In the genomic region with DNA sequence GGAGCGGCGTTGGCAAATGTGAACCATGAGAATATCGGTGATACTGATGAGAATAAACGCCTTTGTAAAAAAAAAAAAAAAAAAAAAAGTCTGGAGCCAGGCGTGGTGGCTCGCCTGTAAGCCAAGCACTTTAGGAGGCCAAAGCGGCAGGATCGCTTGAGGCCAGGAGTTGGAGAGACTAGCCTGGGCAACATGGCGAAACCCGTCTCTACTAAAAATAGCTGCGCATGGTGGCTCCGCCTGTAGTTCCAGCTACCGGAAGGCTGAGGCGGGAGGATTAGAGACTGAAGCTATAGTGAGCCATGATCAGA, we compare ENCODE assay signal across 8 cellular contexts. TPM values are rescaled to one million over a fixed set of nuclear protein-coding genes. Genes with fewer than 3 reads are reported as not detected.
DNase-seq lines count a peak whose midpoint lies in the region; ATAC-seq and TF ChIP-seq lines count a peak whose summit lies in the region.

No MANE protein-coding gene starts in this region.

- peak overlapping the region; percentile 75 for H3K4me3 ChIP-seq in SJCRH30
- H3K4me3 ChIP-seq in fibroblast of the aortic adventitia (ENCODE audit: low read depth, low read length) = peak overlapping the region; percentile 71
- peak overlapping the region; percentile 96 for H3K4me3 ChIP-seq in rectal smooth muscle tissue (ENCODE audit: low read length)

- no peaks in the 10 kb centered on the region for H3K27me3 ChIP-seq in SJCRH30
- no peaks in the 10 kb centered on the region for H3K27me3 ChIP-seq in rectal smooth muscle tissue (ENCODE audit: control insufficient read depth, insufficient read depth, low read length)

- peak overlapping the region; percentile 99 for H3K9ac ChIP-seq in rectal smooth muscle tissue (ENCODE audit: low read length)

- DNase-seq in SJCRH30 (no peak), fibroblast of the aortic adventitia (ENCODE audit: low read depth) (no peak), cortex of kidney (lab: John Stamatoyannopoulos, UW) (no peak), NCI-H345 treated with DMSO at 0.1 percent for 48 hours (lab: John Stamatoyannopoulos, UW; ENCODE audit: unreplicated experiment) (no peak), globus pallidus (ENCODE audit: low spot score) (no peak)
- no peak for DNase-seq in activated CD4-positive, alpha-beta T cell treated with anti-CD3 and anti-CD28 coated beads, Interleukin-2, amount 50 U/mL, for 4 hours

- H3K4me1 ChIP-seq in SJCRH30 (no peaks in the 10 kb centered on the region), rectal smooth muscle tissue (ENCODE audit: control insufficient read depth, insufficient read depth, low read length) (peaks cover 7% of the 10 kb centered on the region)

- TF ChIP-seq CTCF in fibroblast of the aortic adventitia (IDR thresholded peaks at IDR 0.05; ENCODE audit: insufficient read depth, low read length) = no peak

- H3K9me3 ChIP-seq in SJCRH30 (replicated peaks) = no peaks in the 10 kb centered on the region

- peak overlapping the region; percentile 84 for H3K27ac ChIP-seq in SJCRH30
- H3K27ac ChIP-seq in rectal smooth muscle tissue (ENCODE audit: low read depth, low read length) = peak overlapping the region; percentile 100

- peak; percentile 23 for ATAC-seq in GM21529 (IDR thresholded peaks at IDR 0.05; ENCODE audit: unreplicated experiment)

- H3K36me3 ChIP-seq in SJCRH30 (peaks cover 13% of the 10 kb centered on the region; the same call in 1 of the 2 replicates), rectal smooth muscle tissue (ENCODE audit: control insufficient read depth, insufficient read depth, low read length) (peaks cover 5% of the 10 kb centered on the region)

RNA-seq across cellular contexts. Expression of a gene that starts 0.4 kb away (rescaled TPM):
- 22.2 and 22.6 TPM in 2 replicates for total RNA-seq in SJCRH30 (2014; rRNA removed; shearing (Covaris generic))
- total RNA-seq in fibroblast of the aortic adventitia (ENCODE audit: low replicate concordance) = 27.5 and 37.2 TPM in 2 replicates

RNA-seq across cellular contexts. Expression of a gene that starts 25.0 kb away (rescaled TPM):
- 67.6 and 74.5 TPM in 2 replicates for total RNA-seq in SJCRH30 (2014; rRNA removed; shearing (Covaris generic))
- total RNA-seq in fibroblast of the aortic adventitia (ENCODE audit: low replicate concordance) = 79.0 and 87.4 TPM in 2 replicates

RNA-seq across cellular contexts. Expression of a gene that starts 25.4 kb away (rescaled TPM):
- total RNA-seq in SJCRH30 (2014; rRNA removed; shearing (Covaris generic)) = 48.2 and 58.4 TPM in 2 replicates
- total RNA-seq in fibroblast of the aortic adventitia (ENCODE audit: low replicate concordance) = 54.1 and 180 TPM in 2 replicates

RNA-seq across cellular contexts. Expression of a gene that starts 49.9 kb away (rescaled TPM):
- total RNA-seq in SJCRH30 (2014; rRNA removed; shearing (Covaris generic)) = not detected in 2 replicates
- total RNA-seq in fibroblast of the aortic adventitia (ENCODE audit: low replicate concordance) = not detected in 2 replicates
